Comparison of ENCODE assay signal across 16 cellular contexts in the genomic region with DNA sequence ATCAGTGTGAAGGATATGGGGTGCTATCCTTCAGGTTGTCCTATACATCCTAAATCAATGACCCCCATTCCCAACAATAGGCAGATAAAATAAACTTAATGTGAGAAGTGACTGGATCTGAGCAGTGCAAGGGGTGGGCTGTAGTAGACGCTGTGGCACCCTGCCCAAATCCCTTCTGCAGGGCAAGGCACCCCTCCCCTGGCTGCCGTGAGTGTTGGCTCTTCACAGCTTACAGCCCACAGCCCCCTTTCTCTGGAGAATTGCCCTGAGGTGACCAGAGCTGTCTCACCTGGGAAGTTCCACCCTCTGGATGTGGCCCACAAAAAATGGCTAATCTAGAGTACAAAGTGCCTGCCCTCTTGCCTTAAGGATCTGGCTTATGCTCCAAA. TPM values are rescaled to one million over a fixed set of nuclear protein-coding genes. Genes with fewer than 3 reads are reported as not detected.
DNase-seq lines count a peak whose midpoint lies in the region; ATAC-seq and TF ChIP-seq lines count a peak whose summit lies in the region.
"Had no signal": no experiment of that assay in that cellular context is flagged by ENCODE, and none has a peak within 500 bp of the region (broad histone marks: within the 10 kb centered on the region; RNA-seq: fewer than 3 reads in every experiment).

No MANE protein-coding gene starts in this region.

- H3K14ac ChIP-seq in H9 (ENCODE audit: insufficient read depth, low read length) = no peak overlapping the region

- no peaks in the 10 kb centered on the region for H3K79me2 ChIP-seq in osteoblast (ENCODE audit: insufficient read depth, low read length)
- no peaks in the 10 kb centered on the region for H3K79me2 ChIP-seq in H9 (ENCODE audit: insufficient read depth, low read length)

- H4K91ac ChIP-seq in H9 (ENCODE audit: insufficient read length, low read depth, low read length) = no peak overlapping the region

- H2BK15ac ChIP-seq in H9 (ENCODE audit: low read depth, low read length) = no peak overlapping the region

- no peak overlapping the region for H3K4me3 Mint-ChIP-seq in activated T-cell treated with anti-CD3 and anti-CD28 coated beads, Interleukin-2, amount 50 U/mL, for 24 hours
- no peak overlapping the region for H3K4me3 Mint-ChIP-seq in activated T-cell treated with anti-CD3 and anti-CD28 coated beads, Interleukin-2, amount 50 U/mL, for 4 hours
- H3K4me3 Mint-ChIP-seq in HFFc6 (no peak overlapping the region), H9 (no peak overlapping the region)
- no peak overlapping the region for H3K4me3 Mint-ChIP-seq in activated naive CD8-positive, alpha-beta T cell treated with anti-CD3 and anti-CD28 coated beads, Interleukin-2, amount 10 ng/mL, durations not matched to agents 7 days and 5 days
- H3K4me3 Mint-ChIP-seq: mesothelial cell of epicardium had no signal

- H3K4me3 ChIP-seq in osteoblast (ENCODE audit: insufficient read depth, low read length) = no peak overlapping the region
- no peak overlapping the region for H3K4me3 ChIP-seq in right lobe of liver
- H3K4me3 ChIP-seq: heart right ventricle, vagina had no signal

- H3T11ph ChIP-seq in H9 (ENCODE audit: low read length) = no peak overlapping the region

- POLR2A ChIA-PET in activated naive CD8-positive, alpha-beta T cell treated with anti-CD3 and anti-CD28 coated beads, Interleukin-2, amount 10 ng/mL, durations not matched to agents 7 days and 5 days (lab: Charles Lee) = interaction anchor here (2.3 to 11.1 kb wide), 2 partner anchors 25 to 35 kb away, joined by 12 to 108 read pairs; partner anchors contain the start of gene PPIF

- H3K27me3 Mint-ChIP-seq in activated T-cell treated with anti-CD3 and anti-CD28 coated beads, Interleukin-2, amount 50 U/mL, for 24 hours = no peaks in the 10 kb centered on the region
- H3K27me3 Mint-ChIP-seq in activated T-cell treated with anti-CD3 and anti-CD28 coated beads, Interleukin-2, amount 50 U/mL, for 4 hours (ENCODE audit: low read depth) = no peaks in the 10 kb centered on the region
- peaks cover 29% of the 10 kb centered on the region for H3K27me3 Mint-ChIP-seq in HFFc6 (ENCODE audit: insufficient read depth)
- H3K27me3 Mint-ChIP-seq in activated naive CD8-positive, alpha-beta T cell treated with anti-CD3 and anti-CD28 coated beads, Interleukin-2, amount 10 ng/mL, durations not matched to agents 7 days and 5 days = no peaks in the 10 kb centered on the region
- H3K27me3 Mint-ChIP-seq in H9 (ENCODE audit: low read depth) = peaks cover 17% of the 10 kb centered on the region

- H3K23ac ChIP-seq in H9 (ENCODE audit: insufficient read length, low read depth, low read length) = no peak overlapping the region

- no peak overlapping the region for H3K9ac ChIP-seq in H9 (ENCODE audit: extremely low read depth, insufficient read length, low read length)

- peak overlapping the region; percentile 76 for H3K27ac Mint-ChIP-seq in activated T-cell treated with anti-CD3 and anti-CD28 coated beads, Interleukin-2, amount 50 U/mL, for 24 hours
- peak overlapping the region; percentile 94 for H3K27ac Mint-ChIP-seq in HFFc6
- peak overlapping the region; percentile 14 for H3K27ac Mint-ChIP-seq in activated naive CD8-positive, alpha-beta T cell treated with anti-CD3 and anti-CD28 coated beads, Interleukin-2, amount 10 ng/mL, durations not matched to agents 7 days and 5 days
- no peak overlapping the region for H3K27ac Mint-ChIP-seq in H9
- H3K27ac Mint-ChIP-seq: mesothelial cell of epicardium had no signal

- H3K9me3 Mint-ChIP-seq in activated T-cell treated with anti-CD3 and anti-CD28 coated beads, Interleukin-2, amount 50 U/mL, for 24 hours = peaks cover 16% of the 10 kb centered on the region
- H3K9me3 Mint-ChIP-seq in activated T-cell treated with anti-CD3 and anti-CD28 coated beads, Interleukin-2, amount 50 U/mL, for 4 hours = peaks cover 9% of the 10 kb centered on the region
- H3K9me3 Mint-ChIP-seq in HFFc6 (peaks cover 18% of the 10 kb centered on the region), H9 (peaks cover 4 to 9% of the 10 kb centered on the region in 2 experiments; a peak in 4 of 5 replicates)
- H3K9me3 Mint-ChIP-seq in activated naive CD8-positive, alpha-beta T cell treated with anti-CD3 and anti-CD28 coated beads, Interleukin-2, amount 10 ng/mL, durations not matched to agents 7 days and 5 days = peaks cover 11% of the 10 kb centered on the region

- H3K4me2 ChIP-seq in osteoblast (ENCODE audit: insufficient read depth, low read length) (no peak overlapping the region), H9 (ENCODE audit: insufficient read depth, insufficient read length, low read length) (no peak overlapping the region)

- H3K56ac ChIP-seq in H9 (ENCODE audit: insufficient read length, low read depth, low read length) = no peak overlapping the region

- no peaks in the 10 kb centered on the region for H3K79me1 ChIP-seq in H9 (ENCODE audit: insufficient read depth, low read depth, low read length, poor library complexity, severe bottlenecking)

- intact Hi-C loops in right lobe of liver (cut with DNase I) = no loop called here

- H4K20me1 ChIP-seq in osteoblast (ENCODE audit: insufficient read depth, low read length) (no peaks in the 10 kb centered on the region), H9 (ENCODE audit: control insufficient read depth, insufficient read depth, insufficient read length) (no peaks in the 10 kb centered on the region)

- H3K23me2 ChIP-seq in H9 (ENCODE audit: insufficient read length, low read depth, low read length, poor library complexity, severe bottlenecking) = no peaks in the 10 kb centered on the region

- no peak for TF ChIP-seq POLR2A in right lobe of liver (IDR thresholded peaks at IDR 0.05)

- H3K4me1 Mint-ChIP-seq in activated T-cell treated with anti-CD3 and anti-CD28 coated beads, Interleukin-2, amount 50 U/mL, for 24 hours (ENCODE audit: low read depth) = peaks cover 86% of the 10 kb centered on the region
- peaks cover 86% of the 10 kb centered on the region for H3K4me1 Mint-ChIP-seq in activated T-cell treated with anti-CD3 and anti-CD28 coated beads, Interleukin-2, amount 50 U/mL, for 4 hours (ENCODE audit: low read depth)
- peaks cover 77% of the 10 kb centered on the region for H3K4me1 Mint-ChIP-seq in HFFc6 (ENCODE audit: low read depth)
- peaks cover 75% of the 10 kb centered on the region for H3K4me1 Mint-ChIP-seq in activated naive CD8-positive, alpha-beta T cell treated with anti-CD3 and anti-CD28 coated beads, Interleukin-2, amount 10 ng/mL, durations not matched to agents 7 days and 5 days
- peaks cover 25% of the 10 kb centered on the region in 2 experiments for H3K4me1 Mint-ChIP-seq in H9

- H3K27ac ChIP-seq in osteoblast (ENCODE audit: low read depth, low read length) (peak overlapping the region; percentile 92), right lobe of liver (no peak overlapping the region), H9 (ENCODE audit: insufficient read length, low read depth, low read length) (no peak overlapping the region)
- H3K27ac ChIP-seq: vagina had no signal

- ATAC-seq in activated T-cell treated with anti-CD3 and anti-CD28 coated beads, Interleukin-2, amount 50 U/mL, for 4 hours = no peak
- no peak for ATAC-seq in activated naive CD8-positive, alpha-beta T cell treated with anti-CD3 and anti-CD28 coated beads, Interleukin-2, amount 10 ng/mL, durations not matched to agents 7 days and 5 days (ENCODE audit: low read depth)
- ATAC-seq in right lobe of liver = no peak

- H2BK120ac ChIP-seq in H9 (ENCODE audit: low read depth, low read length, poor library complexity, severe bottlenecking) = no peak overlapping the region

- H4K8ac ChIP-seq in H9 (replicated peaks; ENCODE audit: insufficient read length, low read depth, low read length) = no peak overlapping the region

- H3K36me3 ChIP-seq in osteoblast (ENCODE audit: insufficient read depth, low read length) = no peaks in the 10 kb centered on the region
- no peaks in the 10 kb centered on the region for H3K36me3 ChIP-seq in right lobe of liver
- H3K36me3 ChIP-seq: heart right ventricle, vagina had no signal

- H3K4me1 ChIP-seq in osteoblast (ENCODE audit: insufficient read depth, low read length) (peaks cover 65% of the 10 kb centered on the region), right lobe of liver (no peaks in the 10 kb centered on the region), H9 (ENCODE audit: insufficient read depth, low read length) (peaks cover 10% of the 10 kb centered on the region; the same call in 1 of the 2 replicates)

- WGBS in right lobe of liver (ENCODE audit: insufficient coverage, low coverage, low lambda C conversion rate, missing lambda C conversion rate) = 80% methylated on average over 1 of the region's 2 CpGs
- whole genome bisulfite sequencing in H9 (ENCODE audit: extremely low coverage, insufficient read length, low lambda C conversion rate) = no CpG with 5 or more reads among the region's 2 CpGs

- no peak overlapping the region for H2BK20ac ChIP-seq in H9 (ENCODE audit: low read depth, low read length, poor library complexity, severe bottlenecking)

- H3K18ac ChIP-seq in H9 (ENCODE audit: insufficient read length, low read depth, low read length) = no peak overlapping the region

- H3K9me3 ChIP-seq in osteoblast (ENCODE audit: low read depth, low read length) (no peaks in the 10 kb centered on the region), right lobe of liver (no peaks in the 10 kb centered on the region), H9 (ENCODE audit: control insufficient read depth, low read depth, low read length) (no peaks in the 10 kb centered on the region)
- H3K9me3 ChIP-seq: vagina had no signal

- H2AK5ac ChIP-seq in H9 (ENCODE audit: insufficient read length, low read length) = no peak overlapping the region

- TF ChIP-seq CTCF in HFFc6 (IDR thresholded peaks at IDR 0.05) (no peak), osteoblast (IDR thresholded peaks at IDR 0.05; ENCODE audit: extremely low read depth, low read depth, low read length) (no peak), right lobe of liver (IDR thresholded peaks at IDR 0.05) (no peak), H9 (conservative IDR thresholded peaks at IDR 0.05) (no peak)

- no peak overlapping the region for H2BK12ac ChIP-seq in H9 (ENCODE audit: insufficient read length, low read depth, low read length)

- no peak overlapping the region for H2BK5ac ChIP-seq in H9 (ENCODE audit: insufficient read length, low read length)

- H4K5ac ChIP-seq in H9 (ENCODE audit: insufficient read length, low read depth, low read length) = no peak overlapping the region

- H3K36me3 Mint-ChIP-seq in activated T-cell treated with anti-CD3 and anti-CD28 coated beads, Interleukin-2, amount 50 U/mL, for 24 hours (ENCODE audit: low read depth) = no peaks in the 10 kb centered on the region
- H3K36me3 Mint-ChIP-seq in activated T-cell treated with anti-CD3 and anti-CD28 coated beads, Interleukin-2, amount 50 U/mL, for 4 hours (ENCODE audit: insufficient read depth) = no peaks in the 10 kb centered on the region
- H3K36me3 Mint-ChIP-seq in HFFc6 (ENCODE audit: low read depth) = peaks cover 24% of the 10 kb centered on the region
- H3K36me3 Mint-ChIP-seq in activated naive CD8-positive, alpha-beta T cell treated with anti-CD3 and anti-CD28 coated beads, Interleukin-2, amount 10 ng/mL, durations not matched to agents 7 days and 5 days = peaks cover 13% of the 10 kb centered on the region
- H3K36me3 Mint-ChIP-seq in H9 (ENCODE audit: insufficient read depth in 1 of 3, low read depth in 3 of 3) = peaks cover 0 to 5% (median 0%) of the 10 kb centered on the region in 3 experiments; a peak in 2 of 7 replicates
- H3K36me3 Mint-ChIP-seq: mesothelial cell of epicardium had no signal

- no peak overlapping the region for H3K4ac ChIP-seq in H9 (ENCODE audit: low read depth, low read length)

- H2AFZ ChIP-seq in osteoblast (ENCODE audit: low read length) = no peak overlapping the region
- H2AFZ ChIP-seq in H9 (ENCODE audit: low read length) = no peak overlapping the region

- H3K27me3 ChIP-seq in osteoblast (ENCODE audit: insufficient read depth, low read length) = no peaks in the 10 kb centered on the region
- no peaks in the 10 kb centered on the region for H3K27me3 ChIP-seq in right lobe of liver
- no peaks in the 10 kb centered on the region for H3K27me3 ChIP-seq in H9 (ENCODE audit: insufficient read depth, low read length)
- H3K27me3 ChIP-seq: heart right ventricle, vagina had no signal

- no peak for DNase-seq in activated T-cell treated with anti-CD3 and anti-CD28 coated beads, Interleukin-2, amount 50 U/mL, for 24 hours
- no peak for DNase-seq in activated T-cell treated with anti-CD3 and anti-CD28 coated beads, Interleukin-2, amount 50 U/mL, for 4 hours
- DNase-seq in HFFc6 (no peak), osteoblast (ENCODE audit: insufficient read length, low spot score, missing footprints) (no peak), right lobe of liver (no peak), H9 (no peak), COLO829 (ENCODE audit: low spot score) (no peak)
- DNase-seq in activated naive CD8-positive, alpha-beta T cell treated with anti-CD3 and anti-CD28 coated beads, Interleukin-2, amount 10 ng/mL, durations not matched to agents 7 days and 5 days = no peak
- DNase-seq: activated CD4-positive, CD25-positive, alpha-beta regulatory T cell; COR-L47; effector CD4-positive, alpha-beta T cell; heart right ventricle; NCI-H1694; retina had no signal

RNA-seq across cellular contexts. Expression of gene PPIF, which starts 25.8 kb away (rescaled TPM):
- total RNA-seq in activated T-cell treated with anti-CD3 and anti-CD28 coated beads, Interleukin-2, amount 50 U/mL, for 4 hours = 100 to 1,000 TPM; 199 to 232 (median 203) TPM
- total RNA-seq in HFFc6 (2021; fragmentation: NEBNext Ultra II Directional; extraction: Animal tissue kit (Norgen Biotek cat#: 25700)) = 100 to 1,000 TPM in 3 of 6 experiments, 10 to 100 TPM in 3; 66.1 to 109 (median 98.9) TPM
- 10 to 100 TPM; 56.9 to 57.0 TPM for total RNA-seq in activated naive CD8-positive, alpha-beta T cell treated with anti-CD3 and anti-CD28 coated beads, Interleukin-2, amount 10 ng/mL, durations not matched to agents 7 days and 5 days
- total RNA-seq in osteoblast (37.7 and 39.1 TPM in 2 replicates), right lobe of liver (100 to 1,000 TPM in 1 of 6 experiments, 10 to 100 TPM in 5; 53.7 to 106 (median 90.1) TPM), H9 (2021) (79.7 and 80.4 TPM in 2 replicates)

Comparison
In these comparisons a context has a peak if more than half of its experiments do, and no peak if none do; other contexts are left out.
1. H3K27ac Mint-ChIP-seq: peak in activated T-cell treated with anti-CD3 and anti-CD28 coated beads, Interleukin-2, amount 50 U/mL, for 24 hours (single experiment), HFFc6 (single experiment) and activated naive CD8-positive, alpha-beta T cell treated with anti-CD3 and anti-CD28 coated beads, Interleukin-2, amount 10 ng/mL, durations not matched to agents 7 days and 5 days (single experiment); none in H9 (0 of 3).